ENCODE assay signal across 31 cellular contexts in genomic region chr22:33014621-33015020, GRCh38. TPM values are rescaled to one million over a fixed set of nuclear protein-coding genes. Genes with fewer than 3 reads are reported as not detected.
"Had no signal": no experiment of that assay in that cellular context is flagged by ENCODE, and none has a peak within 500 bp of the region (broad histone marks: within the 10 kb centered on the region; RNA-seq: fewer than 3 reads in every experiment).

No MANE protein-coding gene starts in this region.

- DNase-seq: activated CD4-positive, alpha-beta memory T cell treated with anti-CD3 and anti-CD28 coated beads, Interleukin-2, amount 10 ng/mL, durations not matched to agents 7 days and 5 days; activated CD4-positive, alpha-beta T cell treated with anti-CD3 and anti-CD28 coated beads for 36 hours; activated CD4-positive, alpha-beta T cell treated with anti-CD3 and anti-CD28 coated beads, Interleukin-2, amount 10 ng/mL, durations not matched to agents 7 days and 5 days; activated CD4-positive, alpha-beta T cell treated with anti-CD3 and anti-CD28 coated beads, Interleukin-2, amount 50 U/mL, for 4 hours; activated CD4-positive, CD25-positive, alpha-beta regulatory T cell; activated CD4-positive, CD25-positive, alpha-beta regulatory T cell treated with anti-CD3 and anti-CD28 coated beads, Interleukin-2, amount 50 U/mL, for 72 hours; activated CD8-positive, alpha-beta memory T cell treated with anti-CD3 and anti-CD28 coated beads, Interleukin-2, amount 50 U/mL, for 48 hours; activated gamma-delta T cell; activated naive CD4-positive, alpha-beta T cell; activated naive CD4-positive, alpha-beta T cell treated with anti-CD3 and anti-CD28 coated beads, Interleukin-2, amount 10 ng/mL, durations not matched to agents 7 days and 5 days; activated naive CD8-positive, alpha-beta T cell treated with anti-CD3 and anti-CD28 coated beads, Interleukin-2, amount 10 ng/mL, durations not matched to agents 7 days and 5 days; activated T-cell treated with anti-CD3 and anti-CD28 coated beads for 4 hours; activated T-cell treated with anti-CD3 and anti-CD28 coated beads, Interleukin-2, amount 50 U/mL, for 24 hours; activated T-cell treated with anti-CD3 and anti-CD28 coated beads, Interleukin-2, amount 50 U/mL, for 72 hours; dorsolateral prefrontal cortex; effector memory CD4-positive, alpha-beta T cell; erythroblast; foreskin keratinocyte; gastrocnemius medialis; glutamatergic neuron; T-helper 2 cell had no signal

- H3K27me3 ChIP-seq: ascending aorta, breast epithelium, cardiac muscle cell, dorsolateral prefrontal cortex, esophagus muscularis mucosa, foreskin keratinocyte, gastrocnemius medialis had no signal

- H3K27ac Mint-ChIP-seq: activated CD4-positive, alpha-beta memory T cell treated with anti-CD3 and anti-CD28 coated beads, Interleukin-2, amount 10 ng/mL, durations not matched to agents 7 days and 5 days; activated CD4-positive, alpha-beta T cell treated with anti-CD3 and anti-CD28 coated beads for 36 hours; activated CD4-positive, alpha-beta T cell treated with anti-CD3 and anti-CD28 coated beads, Interleukin-2, amount 10 ng/mL, durations not matched to agents 7 days and 5 days; activated naive CD4-positive, alpha-beta T cell treated with anti-CD3 and anti-CD28 coated beads, Interleukin-2, amount 10 ng/mL, durations not matched to agents 7 days and 5 days; activated naive CD4-positive, alpha-beta T cell treated with anti-CD3 and anti-CD28 coated beads, Interleukin-2, amount 50 U/mL, for 72 hours; activated naive CD8-positive, alpha-beta T cell treated with anti-CD3 and anti-CD28 coated beads, Interleukin-2, amount 10 ng/mL, durations not matched to agents 7 days and 5 days; activated T-cell treated with anti-CD3 and anti-CD28 coated beads, Interleukin-2, amount 50 U/mL, for 24 hours; activated T-cell treated with anti-CD3 and anti-CD28 coated beads, Interleukin-2, amount 50 U/mL, for 72 hours; brain; dendritic cell treated with granulocyte-macrophage colony-stimulating factor and Interleukin-4, amounts not matched to agents 40 ng/mL and 50 ng/mL, for 4 days had no signal

- ATAC-seq: activated CD4-positive, alpha-beta T cell treated with anti-CD3 and anti-CD28 coated beads for 36 hours; activated naive CD4-positive, alpha-beta T cell treated with anti-CD3 and anti-CD28 coated beads, Interleukin-2, amount 50 U/mL, for 72 hours; activated T-cell treated with anti-CD3 and anti-CD28 coated beads, Interleukin-2, amount 50 U/mL, for 72 hours; foreskin keratinocyte; gastrocnemius medialis had no signal

- H3K4me3 Mint-ChIP-seq: activated CD4-positive, alpha-beta memory T cell treated with anti-CD3 and anti-CD28 coated beads, Interleukin-2, amount 10 ng/mL, durations not matched to agents 7 days and 5 days; activated CD4-positive, alpha-beta T cell treated with anti-CD3 and anti-CD28 coated beads for 36 hours; activated CD4-positive, alpha-beta T cell treated with anti-CD3 and anti-CD28 coated beads, Interleukin-2, amount 10 ng/mL, durations not matched to agents 7 days and 5 days; activated naive CD4-positive, alpha-beta T cell treated with anti-CD3 and anti-CD28 coated beads, Interleukin-2, amount 10 ng/mL, durations not matched to agents 7 days and 5 days; activated naive CD8-positive, alpha-beta T cell treated with anti-CD3 and anti-CD28 coated beads, Interleukin-2, amount 10 ng/mL, durations not matched to agents 7 days and 5 days; activated T-cell treated with anti-CD3 and anti-CD28 coated beads, Interleukin-2, amount 50 U/mL, for 24 hours; activated T-cell treated with anti-CD3 and anti-CD28 coated beads, Interleukin-2, amount 50 U/mL, for 72 hours; brain; central memory CD8-positive, alpha-beta T cell; dendritic cell treated with granulocyte-macrophage colony-stimulating factor and Interleukin-4, amounts not matched to agents 40 ng/mL and 50 ng/mL, for 4 days had no signal

- H3K36me3 ChIP-seq: ascending aorta, breast epithelium, cardiac muscle cell, esophagus muscularis mucosa, gastrocnemius medialis had no signal

- H3K4me1 Mint-ChIP-seq: activated CD4-positive, alpha-beta memory T cell treated with anti-CD3 and anti-CD28 coated beads, Interleukin-2, amount 10 ng/mL, durations not matched to agents 7 days and 5 days; activated CD4-positive, alpha-beta T cell treated with anti-CD3 and anti-CD28 coated beads for 36 hours; activated CD4-positive, alpha-beta T cell treated with anti-CD3 and anti-CD28 coated beads, Interleukin-2, amount 10 ng/mL, durations not matched to agents 7 days and 5 days; activated naive CD4-positive, alpha-beta T cell treated with anti-CD3 and anti-CD28 coated beads, Interleukin-2, amount 10 ng/mL, durations not matched to agents 7 days and 5 days; activated naive CD8-positive, alpha-beta T cell treated with anti-CD3 and anti-CD28 coated beads, Interleukin-2, amount 10 ng/mL, durations not matched to agents 7 days and 5 days; brain; central memory CD8-positive, alpha-beta T cell had no signal

- H3K27me3 Mint-ChIP-seq: activated naive CD8-positive, alpha-beta T cell treated with anti-CD3 and anti-CD28 coated beads, Interleukin-2, amount 10 ng/mL, durations not matched to agents 7 days and 5 days; dendritic cell treated with granulocyte-macrophage colony-stimulating factor and Interleukin-4, amounts not matched to agents 40 ng/mL and 50 ng/mL, for 4 days had no signal

- H3K4me3 ChIP-seq: ascending aorta, breast epithelium, cardiac muscle cell, coronary artery, dorsolateral prefrontal cortex, esophagus muscularis mucosa, gastrocnemius medialis had no signal

- H3K9me3 Mint-ChIP-seq: activated CD4-positive, alpha-beta memory T cell treated with anti-CD3 and anti-CD28 coated beads, Interleukin-2, amount 10 ng/mL, durations not matched to agents 7 days and 5 days; activated CD4-positive, alpha-beta T cell treated with anti-CD3 and anti-CD28 coated beads, Interleukin-2, amount 10 ng/mL, durations not matched to agents 7 days and 5 days; activated naive CD4-positive, alpha-beta T cell treated with anti-CD3 and anti-CD28 coated beads, Interleukin-2, amount 10 ng/mL, durations not matched to agents 7 days and 5 days; activated naive CD4-positive, alpha-beta T cell treated with anti-CD3 and anti-CD28 coated beads, Interleukin-2, amount 50 U/mL, for 72 hours; activated naive CD8-positive, alpha-beta T cell treated with anti-CD3 and anti-CD28 coated beads, Interleukin-2, amount 10 ng/mL, durations not matched to agents 7 days and 5 days; activated T-cell treated with anti-CD3 and anti-CD28 coated beads, Interleukin-2, amount 50 U/mL, for 24 hours; activated T-cell treated with anti-CD3 and anti-CD28 coated beads, Interleukin-2, amount 50 U/mL, for 72 hours; brain; central memory CD8-positive, alpha-beta T cell; dendritic cell treated with granulocyte-macrophage colony-stimulating factor and Interleukin-4, amounts not matched to agents 40 ng/mL and 50 ng/mL, for 4 days had no signal

- H3K36me3 Mint-ChIP-seq: activated naive CD4-positive, alpha-beta T cell treated with anti-CD3 and anti-CD28 coated beads, Interleukin-2, amount 10 ng/mL, durations not matched to agents 7 days and 5 days; activated naive CD4-positive, alpha-beta T cell treated with anti-CD3 and anti-CD28 coated beads, Interleukin-2, amount 50 U/mL, for 72 hours; activated naive CD8-positive, alpha-beta T cell treated with anti-CD3 and anti-CD28 coated beads, Interleukin-2, amount 10 ng/mL, durations not matched to agents 7 days and 5 days; brain had no signal

- H3K9me3 ChIP-seq: ascending aorta, breast epithelium, esophagus muscularis mucosa, gastrocnemius medialis had no signal

- H3K4me1 ChIP-seq: ascending aorta, breast epithelium, esophagus muscularis mucosa, foreskin keratinocyte, gastrocnemius medialis had no signal

- H3K27ac ChIP-seq: ascending aorta, breast epithelium, cardiac muscle cell, coronary artery, dorsolateral prefrontal cortex, esophagus muscularis mucosa, foreskin keratinocyte, gastrocnemius medialis had no signal

RNA-seq across cellular contexts. Expression of gene SYN3, which starts 43.6 kb away (rescaled TPM):
- total RNA-seq: activated CD4-positive, alpha-beta memory T cell treated with anti-CD3 and anti-CD28 coated beads, Interleukin-2, amount 10 ng/mL, durations not matched to agents 7 days and 5 days; activated CD4-positive, alpha-beta T cell treated with anti-CD3 and anti-CD28 coated beads for 36 hours; activated CD4-positive, alpha-beta T cell treated with anti-CD3 and anti-CD28 coated beads, Interleukin-2, amount 10 ng/mL, durations not matched to agents 7 days and 5 days; activated naive CD4-positive, alpha-beta T cell treated with anti-CD3 and anti-CD28 coated beads, Interleukin-2, amount 50 U/mL, for 72 hours; activated naive CD8-positive, alpha-beta T cell treated with anti-CD3 and anti-CD28 coated beads, Interleukin-2, amount 10 ng/mL, durations not matched to agents 7 days and 5 days; activated T-cell treated with anti-CD3 and anti-CD28 coated beads, Interleukin-2, amount 50 U/mL, for 72 hours; ascending aorta; foreskin keratinocyte; T-helper 1 cell treated with Interleukin-12 subunit alpha and Interleukin-12 subunit beta and Interleukin-4 antibody, amounts not matched to agents 30 ng/mL and 1 ng/mL, for 36 hours had no signal
- polyA plus RNA-seq: foreskin keratinocyte had no signal
